In the genomic region with DNA sequence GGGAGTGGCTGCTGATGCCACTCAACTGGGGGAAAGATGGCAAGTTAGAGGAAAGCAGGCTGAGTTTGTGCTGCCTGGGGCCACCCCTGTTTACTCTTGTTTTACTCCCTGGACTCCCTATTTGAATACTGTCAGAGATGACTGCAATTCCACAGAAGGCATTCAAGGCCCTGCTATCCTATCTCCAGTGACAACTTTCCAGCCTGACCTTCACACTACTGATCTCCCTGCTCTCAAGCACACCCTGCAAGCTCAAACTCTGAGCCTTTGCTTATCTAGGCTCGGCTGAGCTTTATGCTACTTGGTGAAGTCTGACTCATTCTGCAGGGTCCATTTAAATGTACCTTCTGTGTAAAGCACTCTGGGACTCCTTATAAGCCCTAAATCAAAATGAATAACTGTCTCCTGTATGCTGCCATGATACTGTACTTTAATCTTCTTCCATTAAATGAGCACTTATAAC, we compare ENCODE assay signal across 36 cellular contexts. TPM values are rescaled to one million over a fixed set of nuclear protein-coding genes. Genes with fewer than 3 reads are reported as not detected.
A peak's percentile ranks its signal among the peaks of the same experiment; 100 is the strongest.
DNase-seq lines count a peak whose midpoint lies in the region; ATAC-seq, FAIRE-seq and TF ChIP-seq lines count a peak whose summit lies in the region.
"Had no signal": no experiment of that assay in that cellular context is flagged by ENCODE, and none has a peak within 500 bp of the region (broad histone marks: within the 10 kb centered on the region; RNA-seq: fewer than 3 reads in every experiment).

No MANE protein-coding gene starts in this region.

- H2BK20ac ChIP-seq in H1 (ENCODE audit: low read length): no peak overlapping the region

- H4K91ac ChIP-seq in H1 (replicated peaks; ENCODE audit: insufficient read length, low read length) (peak overlapping the region; percentile 11), mesenchymal stem cell (ENCODE audit: low read length) (no peak overlapping the region)

- H3K79me1 ChIP-seq in H1 (ENCODE audit: low read depth, low read length) (no peaks in the 10 kb centered on the region), mesenchymal stem cell (replicated peaks; ENCODE audit: low read length, poor library complexity, severe bottlenecking) (no peaks in the 10 kb centered on the region)

- H3K27ac ChIP-seq in cardiac muscle cell: no peak overlapping the region
- H3K27ac ChIP-seq in H1 (ENCODE audit: low read depth, low read length): no peak overlapping the region
- H3K27ac ChIP-seq in mesenchymal stem cell (ENCODE audit: low read length, poor library complexity, severe bottlenecking): no peak overlapping the region
- no peak overlapping the region for H3K27ac ChIP-seq in kidney (ENCODE audit: low read depth in 2 of 2, low read length in 2 of 2)
- H3K27ac ChIP-seq: coronary artery, SK-N-MC had no signal

- no peaks in the 10 kb centered on the region for H3K79me2 ChIP-seq in H1 (ENCODE audit: control insufficient read depth in 1 of 2, insufficient read depth in 2 of 2, low read length in 2 of 2)

- no peak overlapping the region for H3K14ac ChIP-seq in H1 (ENCODE audit: insufficient read length)
- no peak overlapping the region for H3K14ac ChIP-seq in mesenchymal stem cell (ENCODE audit: low read length in 2 of 2)

- no peak overlapping the region for H3K56ac ChIP-seq in H1 (replicated peaks; ENCODE audit: insufficient read length, low read depth, low read length)

- no peaks in the 10 kb centered on the region for H3K27me3 ChIP-seq in cardiac muscle cell
- no peaks in the 10 kb centered on the region for H3K27me3 ChIP-seq in H1 (replicated peaks in 1 of 4; ENCODE audit: control insufficient read depth in 3 of 4, extremely low read depth in 1 of 4, insufficient read depth in 3 of 4, low read length in 3 of 4)
- no peaks in the 10 kb centered on the region for H3K27me3 ChIP-seq in mesenchymal stem cell (ENCODE audit: control insufficient read depth in 1 of 2, insufficient read depth in 1 of 2, low read length in 2 of 2)
- H3K27me3 ChIP-seq in HAP-1 (ENCODE audit: low read depth): no peaks in the 10 kb centered on the region

- DNase-seq in cardiac muscle cell (ENCODE audit: low read depth in 1 of 2, low spot score in 1 of 2) (peak; percentile 5 to 9), Right ventricle myocardium inferior (ENCODE audit: missing footprints) (no peak), H1 (ENCODE audit: low read depth in 1 of 2, low spot score in 2 of 2) (no peak), mesenchymal stem cell (peak; percentile 14), kidney (no peak), DMS79 treated with DMSO at 0.1 percent for 48 hours (lab: John Stamatoyannopoulos, UW) (no peak), HAP-1 (ENCODE audit: low spot score in 2 of 2) (no peak)
- DNase-seq: activated CD4-positive, alpha-beta memory T cell treated with anti-CD3 and anti-CD28 coated beads, Interleukin-2, amount 10 ng/mL, durations not matched to agents 7 days and 5 days; activated CD4-positive, CD25-positive, alpha-beta regulatory T cell treated with anti-CD3 and anti-CD28 coated beads, Interleukin-2, amount 50 U/mL, for 72 hours; activated CD8-positive, alpha-beta memory T cell treated with anti-CD3 and anti-CD28 coated beads, Interleukin-2, amount 50 U/mL, for 48 hours; activated naive CD4-positive, alpha-beta T cell treated with anti-CD3 and anti-CD28 coated beads, Interleukin-2, amount 10 ng/mL, durations not matched to agents 7 days and 5 days; CD4-positive, CD25-positive, alpha-beta regulatory T cell; effector memory CD8-positive, alpha-beta T cell; head of caudate nucleus; KBM-7; natural killer cell; NCI-H1417; NCI-H2081 treated with DMSO at 0.1 percent for 48 hours; NCI-H446; NCI-H774; RPMI8226; stimulated activated CD4-positive, alpha-beta T cell treated with anti-CD3 and anti-CD28 coated beads, Interleukin-4, amount 100 ng/mL, for 1 hour; stimulated activated naive B cell treated with anti-CD40 and anti-IgM and Interleukin-4, amounts not matched to agents 10 μg/mL and 1 μg/mL and 100 μg/mL, for 72 hours had no signal

- H2BK12ac ChIP-seq in H1 (ENCODE audit: low read depth, low read length): no peak overlapping the region
- H2BK12ac ChIP-seq in mesenchymal stem cell (ENCODE audit: low read length in 2 of 2): no peak overlapping the region

- H3K18ac ChIP-seq in H1 (ENCODE audit: extremely low read depth, low read length) (no peak overlapping the region), mesenchymal stem cell (ENCODE audit: low read depth in 1 of 2, low read length in 2 of 2) (no peak overlapping the region)

- H3K23me2 ChIP-seq in H1 (ENCODE audit: low read depth, low read length): no peaks in the 10 kb centered on the region

- H3K4ac ChIP-seq in H1 (replicated peaks; ENCODE audit: insufficient read length, low read depth, low read length) (no peak overlapping the region), mesenchymal stem cell (ENCODE audit: low read depth in 1 of 2, low read length in 2 of 2) (no peak overlapping the region)

- H3K4me1 ChIP-seq in cardiac muscle cell (ENCODE audit: low read depth) (peaks cover 21% of the 10 kb centered on the region), H1 (replicated peaks in 1 of 4; ENCODE audit: control insufficient read depth in 3 of 4, insufficient read depth in 4 of 4, low read length in 3 of 4) (peaks cover 0 to 6% (median 2%) of the 10 kb centered on the region in 4 experiments; a peak in 3 of 7 replicates), mesenchymal stem cell (ENCODE audit: control insufficient read depth, insufficient read depth, low read depth, low read length) (no peaks in the 10 kb centered on the region), kidney (ENCODE audit: control insufficient read depth in 1 of 2, insufficient read depth in 1 of 2, low read depth in 1 of 2, low read length in 2 of 2) (peaks cover 0 to 2% of the 10 kb centered on the region in 2 donors), HAP-1 (peaks cover 22% of the 10 kb centered on the region)

- H2BK5ac ChIP-seq in H1 (ENCODE audit: low read depth, low read length): no peak overlapping the region; the same call in 1 of the 2 replicates
- H2BK5ac ChIP-seq in mesenchymal stem cell (ENCODE audit: low read depth, low read length, poor library complexity, severe bottlenecking): no peak overlapping the region

- H3K23ac ChIP-seq in H1 (ENCODE audit: insufficient read length) (no peak overlapping the region), mesenchymal stem cell (ENCODE audit: low read length in 2 of 2) (no peak overlapping the region)

- no peak overlapping the region for H2BK15ac ChIP-seq in H1 (ENCODE audit: low read length)
- no peak overlapping the region for H2BK15ac ChIP-seq in mesenchymal stem cell (ENCODE audit: low read depth, poor library complexity, severe bottlenecking)

- ATAC-seq in Right ventricle myocardium inferior: no peak
- ATAC-seq in GM18502 (IDR thresholded peaks at IDR 0.05; ENCODE audit: poor library complexity, unreplicated experiment): no peak
- ATAC-seq: effector memory CD8-positive, alpha-beta T cell; natural killer cell; stimulated activated naive B cell treated with anti-CD40 and anti-IgM and Interleukin-4, amounts not matched to agents 10 μg/mL and 1 μg/mL and 100 μg/mL, for 72 hours had no signal

- H3K4me3 ChIP-seq in cardiac muscle cell (no peak overlapping the region), H1 (ENCODE audit: extremely low read depth in 1 of 4, insufficient read depth in 2 of 4, low read depth in 3 of 4, low read length in 4 of 4) (no peak overlapping the region), mesenchymal stem cell (ENCODE audit: insufficient read depth in 1 of 2, low read depth in 1 of 2, low read length in 2 of 2) (no peak overlapping the region), kidney (ENCODE audit: low read length in 2 of 2) (no peak overlapping the region), HAP-1 (no peak overlapping the region)
- H3K4me3 ChIP-seq: coronary artery, SK-N-MC had no signal

- CTCF ChIA-PET in H1 (lab: Charles Lee; ENCODE audit: partially characterized antibody): interaction anchor here (1.0 to 1.2 kb wide), 2 partner anchors 9 to 79 kb away, joined by 3 to 6 read pairs; no protein-coding TSS in a partner anchor

- no peak for FAIRE-seq in H1 (lab: Jason Lieb, UNC)
- no peak for FAIRE-seq in kidney (lab: Jason Lieb, UNC)
- FAIRE-seq: bronchial epithelial cell, H54, TTC549 had no signal

- H2AK5ac ChIP-seq in H1 (ENCODE audit: low read depth, low read length) (no peak overlapping the region), mesenchymal stem cell (ENCODE audit: low read length, severe bottlenecking) (no peak overlapping the region)

- intact Hi-C loops in Right ventricle myocardium inferior (cut with DNase I): loop anchor here (5.0 to 10.0 kb wide), 3 partner anchors 116 to 294 kb away; a partner anchor contains a TSS
- intact Hi-C loops in kidney (cut with DNase I): no loop called here

- in situ Hi-C loops in HAP-1 (cut with MboI; ENCODE audit: low sequenced_read_pairs): no loop called here

- H3K36me3 ChIP-seq in cardiac muscle cell (no peaks in the 10 kb centered on the region), H1 (ENCODE audit: control insufficient read depth in 2 of 4, insufficient read depth in 4 of 4, low read length in 3 of 4) (no peaks in the 10 kb centered on the region), mesenchymal stem cell (ENCODE audit: control insufficient read depth in 1 of 2, insufficient read depth in 2 of 2, low read depth in 1 of 2, low read length in 2 of 2) (no peaks in the 10 kb centered on the region), kidney (ENCODE audit: control insufficient read depth in 1 of 2, insufficient read depth in 2 of 2, low read length in 2 of 2) (no peaks in the 10 kb centered on the region), HAP-1 (replicated peaks) (no peaks in the 10 kb centered on the region)

- POLR2A ChIA-PET in H1 (lab: Charles Lee; ENCODE audit: partially characterized antibody): no interaction called here

- H4K8ac ChIP-seq in H1 (ENCODE audit: extremely low read depth, insufficient read depth, low read length) (no peak overlapping the region), mesenchymal stem cell (ENCODE audit: low read length) (no peak overlapping the region)

- no peaks in the 10 kb centered on the region for H3K9me3 ChIP-seq in cardiac muscle cell (ENCODE audit: low read depth)
- no peaks in the 10 kb centered on the region for H3K9me3 ChIP-seq in H1 (ENCODE audit: insufficient read depth in 2 of 2, low read depth in 1 of 2, low read length in 1 of 2)
- no peaks in the 10 kb centered on the region for H3K9me3 ChIP-seq in mesenchymal stem cell (ENCODE audit: control insufficient read depth, low read length)
- no peaks in the 10 kb centered on the region for H3K9me3 ChIP-seq in kidney (ENCODE audit: control insufficient read depth in 1 of 2, low read length in 2 of 2)
- no peaks in the 10 kb centered on the region for H3K9me3 ChIP-seq in HAP-1

- no peak for TF ChIP-seq CTCF in cardiac muscle cell (IDR thresholded peaks at IDR 0.05; ENCODE audit: low read depth, low read length)
- TF ChIP-seq CTCF in H1 (IDR thresholded peaks at IDR 0.05; ENCODE audit: control extremely low read depth in 1 of 3, insufficient read depth in 1 of 3, low read depth in 1 of 3, low read length in 3 of 3): no peak
- TF ChIP-seq CTCF in kidney (IDR thresholded peaks at IDR 0.05; ENCODE audit: borderline replicate concordance, extremely low read depth, insufficient read depth): no peak

- TF ChIP-seq POLR2A in H1 (IDR thresholded peaks at IDR 0.05; ENCODE audit: control extremely low read depth in 1 of 2, low read depth in 2 of 2, low read length in 2 of 2): no peak

- H4K5ac ChIP-seq in H1 (ENCODE audit: insufficient read length, low read depth, low read length): no peak overlapping the region

- H2AFZ ChIP-seq in H1 (ENCODE audit: low read length) (no peak overlapping the region), mesenchymal stem cell (ENCODE audit: low read depth, low read length) (no peak overlapping the region)

- H3K9ac ChIP-seq in H1 (replicated peaks in 1 of 4; ENCODE audit: extremely low read depth in 1 of 4, low read depth in 3 of 4, low read length in 3 of 4) (no peak overlapping the region), mesenchymal stem cell (ENCODE audit: low read length) (no peak overlapping the region), kidney (ENCODE audit: low read length in 2 of 2) (no peak overlapping the region)

- no peaks in the 10 kb centered on the region for H4K20me1 ChIP-seq in H1 (replicated peaks in 1 of 2; ENCODE audit: control insufficient read depth in 1 of 2, insufficient read depth in 2 of 2, low read length in 2 of 2)

- H2BK120ac ChIP-seq in H1 (replicated peaks; ENCODE audit: low read depth, low read length) (no peak overlapping the region), mesenchymal stem cell (ENCODE audit: low read depth, low read length) (no peak overlapping the region)

- 87% methylated on average over 1 of the region's 1 CpG; no CpG with 5 or more reads in 1 of the 2 experiments for WGBS in H1 (ENCODE audit: extremely low coverage in 1 of 2, insufficient coverage in 1 of 2, insufficient read length in 1 of 2, insufficient replicate concordance in 2 of 2, low coverage in 1 of 2, low lambda C conversion rate in 2 of 2, missing lambda C conversion rate in 1 of 2), 2 experiments
- 25% methylated on average over 1 of the region's 1 CpG for WGBS in mesenchymal stem cell

- H3K4me2 ChIP-seq in H1 (ENCODE audit: insufficient read depth in 1 of 2, low read depth in 2 of 2, low read length in 2 of 2): no peak overlapping the region
- no peak overlapping the region for H3K4me2 ChIP-seq in mesenchymal stem cell (ENCODE audit: low read length, poor library complexity, severe bottlenecking)

- TF ChIP-seq EP300 in H1 (IDR thresholded peaks at IDR 0.05; ENCODE audit: borderline replicate concordance in 1 of 2, low read depth in 2 of 2, low read length in 2 of 2): no peak

- no peak for TF ChIP-seq RAD21 in H1 (IDR thresholded peaks at IDR 0.05 in 1 of 2, conservative IDR thresholded peaks at IDR 0.05 in 1 of 2; ENCODE audit: low read depth in 2 of 2, low read length in 2 of 2)

RNA-seq across cellular contexts. Expression of a gene that starts 39.3 kb away (rescaled TPM):
- total RNA-seq in cardiac muscle cell: not detected in 2 replicates
- not detected in 2 replicates for polyA plus RNA-seq in cardiac muscle cell
- 0.68 TPM for total RNA-seq in Right ventricle myocardium inferior
- total RNA-seq in H1 (2021; fragmentation: NEBNext Ultra II Directional; extraction: Animal tissue kit (Norgen Biotek cat#: 25700)): 0.06 TPM in 1 of 2 replicates, not detected in the other
- polyA plus RNA-seq in H1 (2011; rRNA removed): 0.06 TPM in 2 replicates
- not detected for polyA plus RNA-seq in H1 (2011; cell fraction: cytosol; rRNA removed)
- polyA plus RNA-seq in H1 (2011; cell fraction: nucleus; rRNA removed): not detected
- 0.05 TPM in 1 of 4 replicates, not detected in the others for polyA plus RNA-seq in H1 (2012, experiment 1 of 2)
- polyA plus RNA-seq in H1 (2012, experiment 2 of 2): not detected
- polyA plus RNA-seq in H1 (2013, experiment 1 of 2): 0.02 TPM
- polyA plus RNA-seq in H1 (2013, experiment 2 of 2): under 0.01 TPM
- polyA minus RNA-seq in H1 (2011; rRNA and poly(A)+ RNA removed): 0.03 TPM in 1 of 2 replicates, not detected in the other
- not detected for polyA minus RNA-seq in H1 (2011; cell fraction: cytosol; rRNA and poly(A)+ RNA removed)
- polyA minus RNA-seq in H1 (2011; cell fraction: nucleus; rRNA and poly(A)+ RNA removed): not detected
- not detected for polyA plus RNA-seq in mesenchymal stem cell (2013, experiment 1 of 2)
- polyA plus RNA-seq in mesenchymal stem cell (2013, experiment 2 of 2): not detected
- not detected for total RNA-seq in kidney
- polyA plus RNA-seq in kidney (ENCODE audit: insufficient read depth, low read depth, low replicate concordance): not detected
- total RNA-seq: A172; activated CD4-positive, alpha-beta memory T cell treated with anti-CD3 and anti-CD28 coated beads, Interleukin-2, amount 10 ng/mL, durations not matched to agents 7 days and 5 days; CD4-positive, CD25-positive, alpha-beta regulatory T cell; fibroblast of villous mesenchyme; G401; mesenteric fat pad; natural killer cell; renal cortical epithelial cell; T-helper 1 cell treated with Interleukin-12 subunit alpha and Interleukin-12 subunit beta and Interleukin-4 antibody, amounts not matched to agents 30 ng/mL and 1 ng/mL, for 36 hours had no signal
- polyA plus RNA-seq: CD4-positive, CD25-positive, alpha-beta regulatory T cell; urinary bladder had no signal

Comparison
In these comparisons a context has a peak if more than half of its experiments do, and no peak if none do; other contexts are left out.
1. DNase-seq: peak in cardiac muscle cell (2 of 2) and mesenchymal stem cell (single experiment); none in Right ventricle myocardium inferior (single experiment), H1 (0 of 2), kidney (single experiment), DMS79 treated with DMSO at 0.1 percent for 48 hours (single experiment) and HAP-1 (0 of 2).